In genomic region chr1:24864409-24864808, GRCh38 we compare ENCODE assay signal across 1 cellular context.
TF ChIP-seq lines count a peak whose summit lies in the region.

No MANE protein-coding gene starts in this region.

TF ChIP-seq in HCT116, 20 proteins besides CTCF, POLR2A, EP300 and RAD21 (continued from another document):
- TF ChIP-seq ZBTB33 (IDR thresholded peaks at IDR 0.05; ENCODE audit: extremely low read depth, insufficient replicate concordance, low read length): no peak
- TF ChIP-seq CEBPB (IDR thresholded peaks at IDR 0.05; ENCODE audit: low read depth): no peak
- no peak for TF ChIP-seq EZH2phosphoT487 (IDR thresholded peaks at IDR 0.05; ENCODE audit: borderline replicate concordance)
- TF ChIP-seq ATF3 (IDR thresholded peaks at IDR 0.05): no peak
- TF ChIP-seq TCF7L2 (IDR thresholded peaks at IDR 0.05; ENCODE audit: borderline replicate concordance, extremely low read depth, insufficient read depth, insufficient read length): no peak
